12 cellular contexts compared by ENCODE assay signal in the genomic region with DNA sequence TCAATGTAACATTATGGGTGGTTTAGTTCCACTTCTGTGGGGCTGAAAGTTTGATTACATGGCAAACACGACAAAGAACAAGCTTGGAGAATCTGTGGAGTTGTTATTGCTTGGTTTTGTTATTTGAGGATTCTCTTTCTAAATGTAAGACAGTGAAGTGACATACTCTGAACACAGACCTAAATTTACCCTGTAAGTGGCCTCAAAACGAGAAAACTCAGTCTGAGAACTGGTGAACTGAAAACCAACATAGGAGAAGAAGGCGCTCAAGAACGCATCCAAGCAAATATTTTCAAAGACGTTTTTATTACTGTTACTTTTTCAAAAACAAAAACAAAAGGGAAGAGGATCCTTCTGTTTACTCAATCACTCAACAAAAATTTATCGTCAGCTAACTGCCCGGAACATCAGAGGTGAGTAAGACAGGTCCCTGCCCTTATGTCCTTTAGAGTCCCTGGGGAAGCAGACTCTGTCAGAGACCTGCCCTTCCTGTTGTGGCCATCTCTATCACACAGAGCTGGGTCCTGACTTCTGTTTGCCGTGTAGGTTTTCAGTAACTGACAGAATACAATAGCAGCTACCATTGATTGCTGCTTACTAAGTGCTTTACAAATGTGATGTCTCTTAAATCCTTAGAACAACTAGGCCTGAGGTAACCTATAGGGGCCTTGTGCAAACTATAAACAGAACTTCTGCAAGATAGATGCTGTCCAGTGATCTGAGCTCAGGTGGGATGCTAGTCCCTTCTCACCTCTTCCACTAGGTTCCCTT.
DNase-seq lines count a peak whose midpoint lies in the region; ATAC-seq, FAIRE-seq and TF ChIP-seq lines count a peak whose summit lies in the region.
"Had no signal": no experiment of that assay in that cellular context is flagged by ENCODE, and none has a peak within 500 bp of the region (broad histone marks: within the 10 kb centered on the region; RNA-seq: fewer than 3 reads in every experiment).

No MANE protein-coding gene starts in this region.

- H3K4me2 ChIP-seq in keratinocyte (ENCODE audit: control insufficient read depth, extremely low read depth, insufficient read depth, low read depth, low read length), result no peak overlapping the region

- H3K27ac ChIP-seq in keratinocyte (ENCODE audit: control insufficient read depth, insufficient read depth, low read length), result no peak overlapping the region

- TF ChIP-seq CTCF in keratinocyte (optimal IDR thresholded peaks at IDR 0.05 in 1 of 3, IDR thresholded peaks at IDR 0.05 in 1 of 3, conservative IDR thresholded peaks at IDR 0.05 in 1 of 3; ENCODE audit: extremely low read depth in 1 of 3, insufficient read depth in 2 of 3, low read length in 3 of 3), result no peak

- no peaks in the 10 kb centered on the region for H3K27me3 ChIP-seq in keratinocyte (ENCODE audit: control insufficient read depth, extremely low read depth, insufficient read depth, low read length)

- no peaks in the 10 kb centered on the region for H4K20me1 ChIP-seq in keratinocyte (ENCODE audit: control insufficient read depth, extremely low read depth, insufficient read depth, low read length)

- no peak overlapping the region for H3K9ac ChIP-seq in keratinocyte (ENCODE audit: control insufficient read depth, extremely low read depth, insufficient read depth, low read length)

- H3K9me1 ChIP-seq in keratinocyte (ENCODE audit: control insufficient read depth, extremely low read depth, insufficient read depth, low read length), result no peaks in the 10 kb centered on the region

- ATAC-seq in GM18502 (IDR thresholded peaks at IDR 0.05; ENCODE audit: poor library complexity, unreplicated experiment) (peak; percentile 83), GM21619 (IDR thresholded peaks at IDR 0.05; ENCODE audit: unreplicated experiment) (peak; percentile 82), HG03442 (IDR thresholded peaks at IDR 0.05; ENCODE audit: unreplicated experiment) (peak; percentile 84)
- ATAC-seq: activated naive CD8-positive, alpha-beta T cell treated with anti-CD3 and anti-CD28 coated beads, Interleukin-2, amount 50 U/mL, for 24 hours; natural killer cell had no signal

- no peaks in the 10 kb centered on the region for H3K9me3 ChIP-seq in keratinocyte (ENCODE audit: control insufficient read depth, low read depth, low read length)

- no peak overlapping the region for H2AFZ ChIP-seq in keratinocyte (ENCODE audit: control insufficient read depth, low read length)

- dilution Hi-C loops in keratinocyte (cut with MboI; ENCODE audit: extremely low pct_ligation_motif_present, low sequenced_read_pairs), result no loop called here

- H3K36me3 ChIP-seq in keratinocyte (ENCODE audit: control insufficient read depth in 2 of 2, extremely low read depth in 1 of 2, insufficient read depth in 2 of 2, low read length in 2 of 2), result no peaks in the 10 kb centered on the region

- H3K4me1 ChIP-seq in keratinocyte (ENCODE audit: control insufficient read depth, extremely low read depth, insufficient read depth, low read length), result no peaks in the 10 kb centered on the region

- FAIRE-seq in keratinocyte (lab: Jason Lieb, UNC), result peak; percentile 49

- no peaks in the 10 kb centered on the region for H3K79me2 ChIP-seq in keratinocyte (ENCODE audit: control insufficient read depth, insufficient read depth, low read length)

- no peak overlapping the region for H3K4me3 ChIP-seq in keratinocyte (ENCODE audit: control insufficient read depth in 2 of 3, extremely low read depth in 1 of 3, insufficient read depth in 2 of 3, low read depth in 1 of 3, low read length in 3 of 3)

- DNase-seq in keratinocyte (ENCODE audit: low read depth, low spot score), result no peak
- no peak for DNase-seq in epidermal melanocyte (ENCODE audit: insufficient read length, low spot score)
- no peak for DNase-seq in Kasumi-1 (lab: John Stamatoyannopoulos, UW)
- no peak for DNase-seq in NCI-H187 (lab: John Stamatoyannopoulos, UW)
- no peak for DNase-seq in NCI-H1417 treated with DMSO at 0.1 percent for 48 hours (lab: John Stamatoyannopoulos, UW)
- DNase-seq: activated CD4-positive, alpha-beta T cell treated with anti-CD3 and anti-CD28 coated beads, Interleukin-2, amount 10 ng/mL, durations not matched to agents 7 days and 5 days; activated naive CD8-positive, alpha-beta T cell treated with anti-CD3 and anti-CD28 coated beads, Interleukin-2, amount 50 U/mL, for 24 hours; natural killer cell; stimulated activated naive CD4-positive, alpha-beta T cell had no signal
